Comparison of ENCODE assay signal across 8 cellular contexts in the genomic region with DNA sequence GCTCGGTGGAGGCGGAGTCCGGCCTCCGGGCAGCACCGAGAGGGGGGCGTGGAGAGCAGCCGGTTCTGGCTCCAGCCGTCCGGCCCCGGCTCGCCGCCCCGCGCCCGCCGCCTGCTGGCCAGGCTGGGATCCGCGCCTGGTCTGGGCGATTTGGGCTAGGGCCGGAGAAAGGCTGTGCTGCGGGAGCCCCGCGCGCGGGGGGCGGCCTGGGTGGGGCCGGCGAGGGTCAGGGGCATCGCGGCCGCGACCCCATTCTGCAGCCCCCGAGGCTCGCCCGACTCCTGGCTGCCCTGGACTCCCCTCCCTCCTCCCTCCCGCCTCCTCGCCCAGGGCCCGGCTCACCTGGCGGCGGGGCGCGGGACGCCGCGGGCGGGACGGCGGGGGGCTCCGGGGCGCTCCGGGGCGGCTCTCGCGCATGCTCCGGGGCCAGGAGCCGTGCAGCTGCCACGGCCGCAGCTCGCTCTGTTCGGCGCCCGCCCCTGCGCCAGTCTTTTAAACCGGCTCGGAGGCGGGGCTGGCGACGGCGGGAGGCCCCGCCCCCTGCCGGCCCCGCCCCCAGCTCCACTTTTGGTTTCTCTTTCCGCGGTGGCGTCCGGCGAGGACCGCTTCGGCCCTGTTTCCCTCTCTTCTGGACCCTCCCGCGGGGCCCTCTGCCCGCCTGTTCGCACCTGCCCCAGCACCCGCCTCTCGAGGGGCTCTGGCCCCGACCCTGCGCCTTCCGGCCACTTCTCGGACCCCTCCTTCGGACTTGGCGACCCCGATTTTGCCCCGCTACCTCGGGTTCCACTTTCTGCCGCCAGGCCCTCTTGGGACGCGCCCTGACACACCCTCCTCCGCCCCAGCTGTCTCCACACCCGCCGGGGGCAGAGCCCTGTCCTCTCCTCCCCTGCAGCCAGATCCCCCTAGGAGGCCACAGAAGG. TPM values are rescaled to one million over a fixed set of nuclear protein-coding genes. Genes with fewer than 3 reads are reported as not detected.
A peak's percentile ranks its signal among the peaks of the same experiment; 100 is the strongest.
DNase-seq lines count a peak whose midpoint lies in the region; ATAC-seq and TF ChIP-seq lines count a peak whose summit lies in the region.

A gene with protein sequence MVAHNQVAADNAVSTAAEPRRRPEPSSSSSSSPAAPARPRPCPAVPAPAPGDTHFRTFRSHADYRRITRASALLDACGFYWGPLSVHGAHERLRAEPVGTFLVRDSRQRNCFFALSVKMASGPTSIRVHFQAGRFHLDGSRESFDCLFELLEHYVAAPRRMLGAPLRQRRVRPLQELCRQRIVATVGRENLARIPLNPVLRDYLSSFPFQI (minus strand): TSS at position 468 of the 920 bp plus-strand sequence. CDS start 726 bp downstream, outside the sequence.

- intact Hi-C loops in activated CD4-positive, alpha-beta T cell treated with anti-CD3 and anti-CD28 coated beads, Interleukin-2, amount 10 ng/mL, durations not matched to agents 24 days and 14 days (cut with micrococcal nuclease), result loop anchor here (1.0 to 10.0 kb wide), 6 partner anchors 99 to 329 kb away; a partner anchor contains a TSS
- intact Hi-C loops in right lobe of liver (cut with DNase I), result loop anchor here (5.0 to 10.0 kb wide), 2 partner anchors 51 to 284 kb away; no protein-coding TSS in a partner anchor

- TF ChIP-seq POLR2A in right lobe of liver (IDR thresholded peaks at IDR 0.05), result peak; percentile 100

- H3K4me1 ChIP-seq in BE2C, result no peaks in the 10 kb centered on the region
- H3K4me1 ChIP-seq in right lobe of liver, result peaks cover 0 to 31% (median 9%) of the 10 kb centered on the region in 4 donors

- H3K27me3 ChIP-seq in BE2C (peaks cover 12% of the 10 kb centered on the region), right lobe of liver (no peaks in the 10 kb centered on the region)

- no peaks in the 10 kb centered on the region for H3K9me3 Mint-ChIP-seq in activated CD4-positive, alpha-beta T cell treated with anti-CD3 and anti-CD28 coated beads, Interleukin-2, amount 10 ng/mL, durations not matched to agents 24 days and 14 days

- H3K4me1 Mint-ChIP-seq in activated CD4-positive, alpha-beta T cell treated with anti-CD3 and anti-CD28 coated beads, Interleukin-2, amount 10 ng/mL, durations not matched to agents 24 days and 14 days, result peaks cover 50% of the 10 kb centered on the region

- H3K36me3 Mint-ChIP-seq in activated CD4-positive, alpha-beta T cell treated with anti-CD3 and anti-CD28 coated beads, Interleukin-2, amount 10 ng/mL, durations not matched to agents 24 days and 14 days (ENCODE audit: low read depth), result peaks cover 41% of the 10 kb centered on the region

- peak within 1 kb of the TSS; percentile 90 to 96 (median 94) for H3K27ac ChIP-seq in right lobe of liver

- ATAC-seq in GM19043 (IDR thresholded peaks at IDR 0.05; ENCODE audit: low read depth, unreplicated experiment), result peak; percentile 47
- peak; percentile 56 for ATAC-seq in HG03342 (IDR thresholded peaks at IDR 0.05; ENCODE audit: unreplicated experiment)
- ATAC-seq in right lobe of liver, result peak; percentile 64 to 77 (median 75)

- DNase-seq in BE2C (peak; percentile 86), NCI-H460 (ENCODE audit: extremely low read depth, low read depth) (peak; percentile 75), dermis blood vessel endothelial cell (peak; percentile 85), right lobe of liver (peak; percentile 90)
- DNase-seq in activated CD4-positive, alpha-beta T cell treated with anti-CD3 and anti-CD28 coated beads, Interleukin-2, amount 10 ng/mL, durations not matched to agents 24 days and 14 days, result peak; percentile 97
- DNase-seq in stimulated activated CD4-positive, alpha-beta T cell treated with anti-CD3 and anti-CD28 coated beads, Interleukin-4, amount 100 ng/mL, for 1 hour, result peak; percentile 90

- TF ChIP-seq CTCF in BE2C (IDR thresholded peaks at IDR 0.05; ENCODE audit: low read depth, low read length) (peak; percentile 52), right lobe of liver (IDR thresholded peaks at IDR 0.05) (peak; percentile 72 to 97 (median 86))

- H3K9me3 ChIP-seq in BE2C (no peaks in the 10 kb centered on the region), right lobe of liver (no peaks in the 10 kb centered on the region)

- H3K36me3 ChIP-seq in BE2C (no peaks in the 10 kb centered on the region), right lobe of liver (no peaks in the 10 kb centered on the region)

- peak within 1 kb of the TSS; percentile 97 for H3K27ac Mint-ChIP-seq in activated CD4-positive, alpha-beta T cell treated with anti-CD3 and anti-CD28 coated beads, Interleukin-2, amount 10 ng/mL, durations not matched to agents 24 days and 14 days

- H3K4me3 ChIP-seq in BE2C (ENCODE audit: low read depth, low read length), result peak within 1 kb of the TSS; percentile 85
- peak within 1 kb of the TSS; percentile 76 to 92 (median 89) for H3K4me3 ChIP-seq in right lobe of liver

- WGBS in right lobe of liver (ENCODE audit: insufficient coverage, low coverage, low lambda C conversion rate, missing lambda C conversion rate), result 0% methylated on average over 6 of the region's 100 CpGs

- peak within 1 kb of the TSS; percentile 99 for H3K4me3 Mint-ChIP-seq in activated CD4-positive, alpha-beta T cell treated with anti-CD3 and anti-CD28 coated beads, Interleukin-2, amount 10 ng/mL, durations not matched to agents 24 days and 14 days

- H3K27me3 Mint-ChIP-seq in activated CD4-positive, alpha-beta T cell treated with anti-CD3 and anti-CD28 coated beads, Interleukin-2, amount 10 ng/mL, durations not matched to agents 24 days and 14 days, result no peaks in the 10 kb centered on the region

RNA-seq across cellular contexts. Expression of the gene that starts here (rescaled TPM):
- polyA plus RNA-seq in BE2C (2012; ENCODE audit: insufficient read depth, insufficient read length, low read depth), result 0.83 TPM
- total RNA-seq in NCI-H460 (2014; rRNA removed; shearing (Covaris generic)), result 0.75 and 1.1 TPM in 2 replicates
- 0.37 and 2.5 TPM in 2 replicates for polyA plus RNA-seq in NCI-H460 (2014; cell fraction: nucleus; rRNA removed)
- total RNA-seq in activated CD4-positive, alpha-beta T cell treated with anti-CD3 and anti-CD28 coated beads, Interleukin-2, amount 10 ng/mL, durations not matched to agents 24 days and 14 days, result 152 and 153 TPM in 2 replicates
- total RNA-seq in dermis blood vessel endothelial cell (0.23 and 0.68 TPM in 2 replicates), right lobe of liver (10 to 100 TPM in 3 of 6 experiments, 1 to 10 TPM in 2, under 1 TPM in 1; 0.88 to 26.6 (median 10.9) TPM)

Comparison
In these comparisons a context has a peak if more than half of its experiments do, and no peak if none do; other contexts are left out.
1. Peak in every context shown above with its lines: DNase-seq, ATAC-seq, H3K4me3 ChIP-seq and H3K27ac ChIP-seq.
2. Peak in DNase-seq in dermis blood vessel endothelial cell; RNA of the gene not detected or under 1 TPM.